Comparison of ENCODE assay signal across 12 cellular contexts in the genomic region with DNA sequence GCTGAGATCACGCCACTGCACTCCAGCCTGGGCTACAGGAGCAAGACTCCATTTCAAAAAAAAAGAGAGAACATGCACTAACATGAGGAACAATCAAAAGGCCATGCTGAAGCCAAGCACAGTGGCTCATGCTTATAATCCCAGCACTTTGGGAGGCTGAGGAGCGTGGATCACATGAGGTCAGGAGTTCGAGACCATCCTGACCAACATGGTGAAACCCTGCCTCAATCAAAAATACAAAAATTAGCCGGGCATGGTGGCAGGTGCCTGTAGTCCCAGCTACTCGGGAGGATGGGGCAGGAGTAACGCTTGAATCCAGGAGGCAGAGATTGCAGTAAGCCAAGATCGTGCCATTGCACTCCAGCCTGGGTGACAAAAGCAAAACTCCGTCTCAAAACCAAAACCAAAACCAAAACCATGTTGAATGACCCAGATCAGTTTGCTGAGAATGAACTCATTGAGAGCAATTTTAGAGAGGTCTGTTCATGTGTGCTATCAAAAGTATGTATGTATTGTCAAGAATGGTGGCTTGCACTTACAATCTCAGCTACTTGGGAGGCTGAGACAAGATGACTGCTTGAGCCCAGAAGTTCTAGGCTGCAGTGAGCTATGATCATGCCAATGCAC. TPM values are rescaled to one million over a fixed set of nuclear protein-coding genes. Genes with fewer than 3 reads are reported as not detected.
DNase-seq lines count a peak whose midpoint lies in the region; ATAC-seq and TF ChIP-seq lines count a peak whose summit lies in the region.
"Had no signal": no experiment of that assay in that cellular context is flagged by ENCODE, and none has a peak within 500 bp of the region (broad histone marks: within the 10 kb centered on the region; RNA-seq: fewer than 3 reads in every experiment).

No MANE protein-coding gene starts in this region.

- H3K27ac ChIP-seq in CD4-positive, CD25-positive, alpha-beta regulatory T cell (ENCODE audit: insufficient read depth, low read length, poor library complexity, severe bottlenecking) = peak overlapping the region; percentile 56
- no peak overlapping the region for H3K27ac ChIP-seq in left lung
- no peak overlapping the region for H3K27ac ChIP-seq in effector memory CD4-positive, alpha-beta T cell (ENCODE audit: insufficient read depth, low read length, poor library complexity, severe bottlenecking)

- peak overlapping the region; percentile 63 to 79 (median 70) for H3K4me3 Mint-ChIP-seq in CD4-positive, CD25-positive, alpha-beta regulatory T cell
- H3K4me3 Mint-ChIP-seq in activated CD4-positive, alpha-beta memory T cell treated with anti-CD3 and anti-CD28 coated beads, Interleukin-2, amount 10 ng/mL, durations not matched to agents 7 days and 5 days = peak overlapping the region; percentile 53

- H3K36me3 Mint-ChIP-seq in CD4-positive, CD25-positive, alpha-beta regulatory T cell = peaks cover 22% of the 10 kb centered on the region
- peaks cover 29% of the 10 kb centered on the region for H3K36me3 Mint-ChIP-seq in activated CD4-positive, alpha-beta memory T cell treated with anti-CD3 and anti-CD28 coated beads, Interleukin-2, amount 10 ng/mL, durations not matched to agents 7 days and 5 days (ENCODE audit: low read depth)

- H3K4me3 ChIP-seq in CD4-positive, CD25-positive, alpha-beta regulatory T cell (ENCODE audit: low read depth, low read length) = peak overlapping the region; percentile 74
- H3K4me3 ChIP-seq in left lung (no peak overlapping the region), lower leg skin (ENCODE audit: low read depth, poor library complexity, severe bottlenecking) (no peak overlapping the region), HAP-1 (no peak overlapping the region)
- no peak overlapping the region for H3K4me3 ChIP-seq in effector memory CD4-positive, alpha-beta T cell (ENCODE audit: insufficient read depth, low read depth, low read length, poor library complexity, severe bottlenecking)
- H3K4me3 ChIP-seq: smooth muscle cell had no signal

- intact Hi-C loops in left lung (cut with DNase I) = no loop called here
- intact Hi-C loops in lower leg skin (cut with DNase I; ENCODE audit: low total_unique reads) = no loop called here

- WGBS in lower leg skin, 2 donors = 75 to 82% methylated on average over 8 of the region's 8 CpGs

- TF ChIP-seq CTCF in GM20000 (IDR thresholded peaks at IDR 0.05; ENCODE audit: extremely low read depth, missing control alignments) (no peak), left lung (IDR thresholded peaks at IDR 0.05) (no peak), lower leg skin (IDR thresholded peaks at IDR 0.05) (no peak)

- no peak for TF ChIP-seq POLR2A in lower leg skin (IDR thresholded peaks at IDR 0.05)

- peak; percentile 47 to 67 for ATAC-seq in CD4-positive, CD25-positive, alpha-beta regulatory T cell (ENCODE audit: low read depth in 2 of 2)
- ATAC-seq in left lung = peak; percentile 45
- ATAC-seq: HCT116, PC-3 had no signal

- H3K4me1 ChIP-seq in CD4-positive, CD25-positive, alpha-beta regulatory T cell (ENCODE audit: control insufficient read depth, insufficient read depth, low read length, poor library complexity, severe bottlenecking) = peaks cover 17% of the 10 kb centered on the region
- peaks cover 15 to 21% of the 10 kb centered on the region in 2 donors for H3K4me1 ChIP-seq in left lung
- peaks cover 32% of the 10 kb centered on the region for H3K4me1 ChIP-seq in HAP-1
- peaks cover 17% of the 10 kb centered on the region for H3K4me1 ChIP-seq in effector memory CD4-positive, alpha-beta T cell (ENCODE audit: control insufficient read depth, insufficient read depth, low read length, poor library complexity, severe bottlenecking)

- no peaks in the 10 kb centered on the region for H3K27me3 Mint-ChIP-seq in CD4-positive, CD25-positive, alpha-beta regulatory T cell
- no peaks in the 10 kb centered on the region for H3K27me3 Mint-ChIP-seq in activated CD4-positive, alpha-beta memory T cell treated with anti-CD3 and anti-CD28 coated beads, Interleukin-2, amount 10 ng/mL, durations not matched to agents 7 days and 5 days

- peak in 2 of 3 donors; percentile 42 to 79 for DNase-seq in CD4-positive, CD25-positive, alpha-beta regulatory T cell
- DNase-seq in GM20000 (ENCODE audit: low spot score) (peak; percentile 27), left lung (no peak), lower leg skin (ENCODE audit: low spot score in 2 of 2) (no peak), cerebellar cortex (ENCODE audit: low spot score) (no peak), HAP-1 (ENCODE audit: low spot score in 2 of 2) (no peak)
- peak; percentile 37 for DNase-seq in activated CD4-positive, alpha-beta memory T cell treated with anti-CD3 and anti-CD28 coated beads, Interleukin-2, amount 10 ng/mL, durations not matched to agents 7 days and 5 days
- no peak for DNase-seq in effector memory CD4-positive, alpha-beta T cell
- DNase-seq: NCI-H1105 treated with DMSO at 0.1 percent for 48 hours, PC-3 had no signal

- H3K4me1 Mint-ChIP-seq in CD4-positive, CD25-positive, alpha-beta regulatory T cell = peaks cover 23 to 76% (median 50%) of the 10 kb centered on the region in 4 donors
- peaks cover 62% of the 10 kb centered on the region for H3K4me1 Mint-ChIP-seq in activated CD4-positive, alpha-beta memory T cell treated with anti-CD3 and anti-CD28 coated beads, Interleukin-2, amount 10 ng/mL, durations not matched to agents 7 days and 5 days

- H3K9me3 Mint-ChIP-seq in CD4-positive, CD25-positive, alpha-beta regulatory T cell = peaks cover 0 to 2% (median 0%) of the 10 kb centered on the region in 7 donors
- no peaks in the 10 kb centered on the region for H3K9me3 Mint-ChIP-seq in activated CD4-positive, alpha-beta memory T cell treated with anti-CD3 and anti-CD28 coated beads, Interleukin-2, amount 10 ng/mL, durations not matched to agents 7 days and 5 days

- in situ Hi-C loops in HAP-1 (cut with MboI; ENCODE audit: low sequenced_read_pairs) = no loop called here

- H3K36me3 ChIP-seq in CD4-positive, CD25-positive, alpha-beta regulatory T cell (ENCODE audit: control insufficient read depth, insufficient read depth, low read length) = peaks cover 8% of the 10 kb centered on the region
- H3K36me3 ChIP-seq in left lung (peaks cover 0 to 3% of the 10 kb centered on the region in 2 donors), HAP-1 (replicated peaks) (peaks cover 2% of the 10 kb centered on the region)
- peaks cover 2% of the 10 kb centered on the region for H3K36me3 ChIP-seq in effector memory CD4-positive, alpha-beta T cell (ENCODE audit: control insufficient read depth, insufficient read depth, low read length)

- CTCF ChIA-PET in activated CD4-positive, alpha-beta memory T cell treated with anti-CD3 and anti-CD28 coated beads, Interleukin-2, amount 10 ng/mL, durations not matched to agents 7 days and 5 days (lab: Charles Lee) = no interaction called here

- H3K9me3 ChIP-seq in CD4-positive, CD25-positive, alpha-beta regulatory T cell (ENCODE audit: control insufficient read depth in 2 of 2, low read length in 2 of 2) = no peaks in the 10 kb centered on the region
- no peaks in the 10 kb centered on the region for H3K9me3 ChIP-seq in left lung
- H3K9me3 ChIP-seq in HAP-1 = no peaks in the 10 kb centered on the region
- H3K9me3 ChIP-seq in effector memory CD4-positive, alpha-beta T cell (ENCODE audit: control insufficient read depth, low read length) = no peaks in the 10 kb centered on the region

- POLR2A ChIA-PET in activated CD4-positive, alpha-beta memory T cell treated with anti-CD3 and anti-CD28 coated beads, Interleukin-2, amount 10 ng/mL, durations not matched to agents 7 days and 5 days (lab: Charles Lee) = interaction anchor here (1.4 kb wide), 2 partner anchors 32 to 45 kb away, joined by 3 read pairs; partner anchors contain the start of gene PDS5A

- peak overlapping the region; percentile 66 to 91 (median 87) for H3K27ac Mint-ChIP-seq in CD4-positive, CD25-positive, alpha-beta regulatory T cell
- peak overlapping the region; percentile 76 for H3K27ac Mint-ChIP-seq in activated CD4-positive, alpha-beta memory T cell treated with anti-CD3 and anti-CD28 coated beads, Interleukin-2, amount 10 ng/mL, durations not matched to agents 7 days and 5 days

- H3K27me3 ChIP-seq in CD4-positive, CD25-positive, alpha-beta regulatory T cell (ENCODE audit: control insufficient read depth, insufficient read depth, low read length) = no peaks in the 10 kb centered on the region
- H3K27me3 ChIP-seq in left lung (no peaks in the 10 kb centered on the region), HAP-1 (ENCODE audit: low read depth) (no peaks in the 10 kb centered on the region)
- no peaks in the 10 kb centered on the region for H3K27me3 ChIP-seq in effector memory CD4-positive, alpha-beta T cell (replicated peaks; ENCODE audit: control insufficient read depth, insufficient read depth, low read length, poor library complexity, severe bottlenecking)

RNA-seq across cellular contexts. Expression of gene PDS5A, which starts 44.8 kb away (rescaled TPM):
- total RNA-seq in CD4-positive, CD25-positive, alpha-beta regulatory T cell = 111 TPM
- 10 to 100 TPM; 25.2 to 35.0 (median 32.2) TPM for polyA plus RNA-seq in CD4-positive, CD25-positive, alpha-beta regulatory T cell
- total RNA-seq in activated CD4-positive, alpha-beta memory T cell treated with anti-CD3 and anti-CD28 coated beads, Interleukin-2, amount 10 ng/mL, durations not matched to agents 7 days and 5 days = 10 to 100 TPM; 97.8 to 99.6 TPM
- total RNA-seq in left lung (10 to 100 TPM; 73.7 to 82.1 TPM), lower leg skin (10 to 100 TPM; 45.7 to 57.6 (median 53.5) TPM)

Comparison
In these comparisons a context has a peak if more than half of its experiments do, and no peak if none do; other contexts are left out.
1. DNase-seq: peak in CD4-positive, CD25-positive, alpha-beta regulatory T cell (2 of 3), GM20000 (single experiment) and activated CD4-positive, alpha-beta memory T cell treated with anti-CD3 and anti-CD28 coated beads, Interleukin-2, amount 10 ng/mL, durations not matched to agents 7 days and 5 days (single experiment); none in left lung (0 of 2), lower leg skin (0 of 2), cerebellar cortex (single experiment), HAP-1 (0 of 2) and effector memory CD4-positive, alpha-beta T cell (0 of 3).